In genomic region chr10:88090568-88091214, GRCh38 we compare ENCODE assay signal across 11 cellular contexts.
DNase-seq lines count a peak whose midpoint lies in the region; ATAC-seq and TF ChIP-seq lines count a peak whose summit lies in the region.
"Had no signal": no experiment of that assay in that cellular context is flagged by ENCODE, and none has a peak within 500 bp of the region (broad histone marks: within the 10 kb centered on the region; RNA-seq: fewer than 3 reads in every experiment).

No MANE protein-coding gene starts in this region.

- TF ChIP-seq CTCF in mesothelial cell of epicardium (IDR thresholded peaks at IDR 0.05; ENCODE audit: unreplicated experiment), result no peak

- H3K36me3 Mint-ChIP-seq in activated CD8-positive, alpha-beta memory T cell treated with anti-CD3 and anti-CD28 coated beads, Interleukin-2, amount 10 ng/mL, durations not matched to agents 7 days and 5 days, result peaks cover 18% of the 10 kb centered on the region
- peaks cover 7% of the 10 kb centered on the region for H3K36me3 Mint-ChIP-seq in stimulated activated effector memory CD8-positive, alpha-beta T cell treated with anti-CD3 and anti-CD28 coated beads, Interleukin-12 subunit alpha, Interleukin-12 subunit beta, amount 100 ng/mL, for 72 hours
- H3K36me3 Mint-ChIP-seq in mesothelial cell of epicardium, result no peaks in the 10 kb centered on the region

- H3K27ac Mint-ChIP-seq in activated CD8-positive, alpha-beta memory T cell treated with anti-CD3 and anti-CD28 coated beads, Interleukin-2, amount 10 ng/mL, durations not matched to agents 7 days and 5 days, result peak overlapping the region; percentile 81
- H3K27ac Mint-ChIP-seq in stimulated activated effector memory CD8-positive, alpha-beta T cell treated with anti-CD3 and anti-CD28 coated beads, Interleukin-12 subunit alpha, Interleukin-12 subunit beta, amount 100 ng/mL, for 72 hours, result peak overlapping the region; percentile 85
- no peak overlapping the region for H3K27ac Mint-ChIP-seq in mesothelial cell of epicardium

- H3K27me3 Mint-ChIP-seq in activated CD8-positive, alpha-beta memory T cell treated with anti-CD3 and anti-CD28 coated beads, Interleukin-2, amount 10 ng/mL, durations not matched to agents 7 days and 5 days, result peaks cover 34% of the 10 kb centered on the region
- H3K27me3 Mint-ChIP-seq in mesothelial cell of epicardium (ENCODE audit: low read depth), result peaks cover 4% of the 10 kb centered on the region

- no peaks in the 10 kb centered on the region for H3K9me3 Mint-ChIP-seq in activated CD8-positive, alpha-beta memory T cell treated with anti-CD3 and anti-CD28 coated beads, Interleukin-2, amount 10 ng/mL, durations not matched to agents 7 days and 5 days (ENCODE audit: low read depth)
- H3K9me3 Mint-ChIP-seq in stimulated activated effector memory CD8-positive, alpha-beta T cell treated with anti-CD3 and anti-CD28 coated beads, Interleukin-12 subunit alpha, Interleukin-12 subunit beta, amount 100 ng/mL, for 72 hours, result no peaks in the 10 kb centered on the region
- H3K9me3 Mint-ChIP-seq in mesothelial cell of epicardium, result no peaks in the 10 kb centered on the region

- CTCF ChIA-PET in activated CD8-positive, alpha-beta memory T cell treated with anti-CD3 and anti-CD28 coated beads, Interleukin-2, amount 10 ng/mL, durations not matched to agents 7 days and 5 days (lab: Charles Lee), result interaction anchor here (0.8 to 2.0 kb wide), 11 partner anchors 14 to 462 kb away, joined by 3 to 11 read pairs (median 4); partner anchors contain the start of genes KLLN and PTEN

- DNase-seq in activated CD8-positive, alpha-beta memory T cell treated with anti-CD3 and anti-CD28 coated beads, Interleukin-2, amount 10 ng/mL, durations not matched to agents 7 days and 5 days, result no peak
- DNase-seq in activated CD8-positive, alpha-beta memory T cell treated with anti-CD3 and anti-CD28 coated beads, Interleukin-2, amount 50 U/mL, for 48 hours, result no peak
- peak; percentile 36 for DNase-seq in UCSD-AML1 (lab: John Stamatoyannopoulos, UW; ENCODE audit: unreplicated experiment)
- no peak for DNase-seq in stimulated activated effector memory CD8-positive, alpha-beta T cell treated with anti-CD3 and anti-CD28 coated beads, Interleukin-12 subunit alpha, Interleukin-12 subunit beta, amount 100 ng/mL, for 72 hours (ENCODE audit: low spot score in 2 of 2)
- no peak for DNase-seq in superior temporal gyrus (ENCODE audit: extremely low spot score)
- no peak for DNase-seq in mesothelial cell of epicardium (ENCODE audit: low spot score in 2 of 2, unreplicated experiment in 2 of 2)
- DNase-seq in stimulated activated CD4-positive, alpha-beta T cell treated with anti-CD3 and anti-CD28 coated beads, Interleukin-1b, Interleukin-23, amount 100 ng/mL, for 48 hours, result no peak
- DNase-seq: ACHN, dorsolateral prefrontal cortex had no signal

- H3K4me1 Mint-ChIP-seq in activated CD8-positive, alpha-beta memory T cell treated with anti-CD3 and anti-CD28 coated beads, Interleukin-2, amount 10 ng/mL, durations not matched to agents 7 days and 5 days, result peaks cover 36% of the 10 kb centered on the region
- peaks cover 46% of the 10 kb centered on the region for H3K4me1 Mint-ChIP-seq in stimulated activated effector memory CD8-positive, alpha-beta T cell treated with anti-CD3 and anti-CD28 coated beads, Interleukin-12 subunit alpha, Interleukin-12 subunit beta, amount 100 ng/mL, for 72 hours
- H3K4me1 Mint-ChIP-seq in mesothelial cell of epicardium, result peaks cover 7% of the 10 kb centered on the region

- ATAC-seq in activated CD8-positive, alpha-beta memory T cell treated with anti-CD3 and anti-CD28 coated beads, Interleukin-2, amount 10 ng/mL, durations not matched to agents 7 days and 5 days, result peak; percentile 16
- peak; percentile 29 for ATAC-seq in HG03159 (IDR thresholded peaks at IDR 0.05; ENCODE audit: unreplicated experiment)
- ATAC-seq in stimulated activated effector memory CD8-positive, alpha-beta T cell treated with anti-CD3 and anti-CD28 coated beads, Interleukin-12 subunit alpha, Interleukin-12 subunit beta, amount 100 ng/mL, for 72 hours, result peak; percentile 59
- ATAC-seq: sciatic nerve had no signal

- H3K4me3 Mint-ChIP-seq in activated CD8-positive, alpha-beta memory T cell treated with anti-CD3 and anti-CD28 coated beads, Interleukin-2, amount 10 ng/mL, durations not matched to agents 7 days and 5 days, result no peak overlapping the region
- peak overlapping the region; percentile 36 for H3K4me3 Mint-ChIP-seq in stimulated activated effector memory CD8-positive, alpha-beta T cell treated with anti-CD3 and anti-CD28 coated beads, Interleukin-12 subunit alpha, Interleukin-12 subunit beta, amount 100 ng/mL, for 72 hours
- H3K4me3 Mint-ChIP-seq in mesothelial cell of epicardium, result no peak overlapping the region
